Comparison of ENCODE assay signal across 13 cellular contexts in genomic region chr9:97854696-97855485, GRCh38. TPM values are rescaled to one million over a fixed set of nuclear protein-coding genes. Genes with fewer than 3 reads are reported as not detected.
DNase-seq lines count a peak whose midpoint lies in the region; ATAC-seq and TF ChIP-seq lines count a peak whose summit lies in the region.
"Had no signal": no experiment of that assay in that cellular context is flagged by ENCODE, and none has a peak within 500 bp of the region (broad histone marks: within the 10 kb centered on the region; RNA-seq: fewer than 3 reads in every experiment).

No MANE protein-coding gene starts in this region.

- CTCF ChIA-PET in WTC11 (lab: Charles Lee), result interaction anchor here (0.6 to 1.1 kb wide), 3 partner anchors 15 to 342 kb away, joined by 3 read pairs; no protein-coding TSS in a partner anchor
- CTCF ChIA-PET in naive thymus-derived CD4-positive, alpha-beta T cell (lab: Charles Lee), result no interaction called here

- intact Hi-C loops in natural killer cell (cut with micrococcal nuclease), result no loop called here
- intact Hi-C loops in naive thymus-derived CD4-positive, alpha-beta T cell (cut with micrococcal nuclease), result loop anchor here (1.0 to 5.0 kb wide), 5 partner anchors 47 to 158 kb away; partner anchors contain the start of genes TRMO (in 1 of the 2) and XPA (in 1 of the 2)

- H3K36me3 Mint-ChIP-seq in natural killer cell (no peaks in the 10 kb centered on the region), WTC11 (peaks cover 5% of the 10 kb centered on the region; the same call in 1 of the 2 replicates)
- no peaks in the 10 kb centered on the region for H3K36me3 Mint-ChIP-seq in natural killer cell treated with Interleukin-12 subunit alpha and Interleukin-12 subunit beta and Interleukin-15 and Interleukin-18, amount 100 ng/mL, for 72 hours
- H3K36me3 Mint-ChIP-seq in naive thymus-derived CD4-positive, alpha-beta T cell, result peaks cover 0 to 4% (median 0%) of the 10 kb centered on the region in 5 donors

- H3K9me3 Mint-ChIP-seq in natural killer cell, result no peaks in the 10 kb centered on the region
- H3K9me3 Mint-ChIP-seq in natural killer cell treated with Interleukin-12 subunit alpha and Interleukin-12 subunit beta and Interleukin-15 and Interleukin-18, amount 100 ng/mL, for 72 hours, result no peaks in the 10 kb centered on the region
- H3K9me3 Mint-ChIP-seq in WTC11, result no peaks in the 10 kb centered on the region
- H3K9me3 Mint-ChIP-seq in naive thymus-derived CD4-positive, alpha-beta T cell, result peaks cover 0 to 16% (median 0%) of the 10 kb centered on the region in 11 donors

- H3K4me1 ChIP-seq in naive thymus-derived CD4-positive, alpha-beta T cell (ENCODE audit: control insufficient read depth in 2 of 2, insufficient read depth in 2 of 2, low read length in 2 of 2), result peaks cover 5 to 14% of the 10 kb centered on the region in 2 donors

- no peak overlapping the region for H3K4me3 ChIP-seq in naive thymus-derived CD4-positive, alpha-beta T cell (ENCODE audit: low read length)
- H3K4me3 ChIP-seq: K562 had no signal

- H3K27ac Mint-ChIP-seq in natural killer cell (no peak overlapping the region), WTC11 (no peak overlapping the region)
- no peak overlapping the region for H3K27ac Mint-ChIP-seq in natural killer cell treated with Interleukin-12 subunit alpha and Interleukin-12 subunit beta and Interleukin-15 and Interleukin-18, amount 100 ng/mL, for 72 hours
- H3K27ac Mint-ChIP-seq in naive thymus-derived CD4-positive, alpha-beta T cell, result peak overlapping the region in 1 of 9 donors; percentile 18

- no peaks in the 10 kb centered on the region for H3K36me3 ChIP-seq in naive thymus-derived CD4-positive, alpha-beta T cell (ENCODE audit: control insufficient read depth in 2 of 3, insufficient read depth in 3 of 3, low read length in 3 of 3)
- H3K36me3 ChIP-seq: gastrocnemius medialis, left lung had no signal

- H3K4me1 Mint-ChIP-seq in natural killer cell (peaks cover 0 to 13% of the 10 kb centered on the region in 2 donors), WTC11 (peaks cover 42% of the 10 kb centered on the region)
- H3K4me1 Mint-ChIP-seq in natural killer cell treated with Interleukin-12 subunit alpha and Interleukin-12 subunit beta and Interleukin-15 and Interleukin-18, amount 100 ng/mL, for 72 hours (ENCODE audit: low read depth in 2 of 2), result peaks cover 7 to 10% of the 10 kb centered on the region in 2 donors
- H3K4me1 Mint-ChIP-seq in naive thymus-derived CD4-positive, alpha-beta T cell, result peaks cover 9 to 33% (median 16%) of the 10 kb centered on the region in 7 donors

- POLR2A ChIA-PET in WTC11 (lab: Charles Lee), result no interaction called here
- POLR2A ChIA-PET in naive thymus-derived CD4-positive, alpha-beta T cell (lab: Charles Lee), result interaction anchor here (0.8 kb wide), 1 partner anchor 67 kb away, joined by 3 read pairs; no protein-coding TSS in a partner anchor

- H3K27ac ChIP-seq in naive thymus-derived CD4-positive, alpha-beta T cell (ENCODE audit: low read depth, low read length), result no peak overlapping the region
- H3K27ac ChIP-seq: gastrocnemius medialis, left lung had no signal

- H3K27me3 Mint-ChIP-seq in natural killer cell (ENCODE audit: low read depth in 2 of 2) (peaks cover 59 to 62% of the 10 kb centered on the region in 2 donors), WTC11 (ENCODE audit: low read depth) (peaks cover 94% of the 10 kb centered on the region)
- H3K27me3 Mint-ChIP-seq in natural killer cell treated with Interleukin-12 subunit alpha and Interleukin-12 subunit beta and Interleukin-15 and Interleukin-18, amount 100 ng/mL, for 72 hours, result peaks cover 48 to 56% of the 10 kb centered on the region in 2 donors
- H3K27me3 Mint-ChIP-seq in naive thymus-derived CD4-positive, alpha-beta T cell, result peaks cover 62 to 86% (median 71%) of the 10 kb centered on the region in 5 donors

- no peaks in the 10 kb centered on the region for H3K9me3 ChIP-seq in naive thymus-derived CD4-positive, alpha-beta T cell (ENCODE audit: control insufficient read depth in 2 of 3, low read length in 3 of 3)
- H3K9me3 ChIP-seq: gastrocnemius medialis, left lung had no signal

- no peak for ATAC-seq in natural killer cell
- no peak for ATAC-seq in natural killer cell treated with Interleukin-12 subunit alpha and Interleukin-12 subunit beta and Interleukin-15 and Interleukin-18, amount 100 ng/mL, for 72 hours
- ATAC-seq in WTC11, result no peak
- no peak for ATAC-seq in naive thymus-derived CD4-positive, alpha-beta T cell
- ATAC-seq in HG02885 (IDR thresholded peaks at IDR 0.05; ENCODE audit: poor library complexity, unreplicated experiment), result no peak
- ATAC-seq in GM18868 (IDR thresholded peaks at IDR 0.05; ENCODE audit: unreplicated experiment), result no peak
- no peak for ATAC-seq in GM19463 (IDR thresholded peaks at IDR 0.05; ENCODE audit: unreplicated experiment)
- no peak for ATAC-seq in GM21825 (IDR thresholded peaks at IDR 0.05; ENCODE audit: unreplicated experiment)
- ATAC-seq: gastrocnemius medialis, K562 had no signal

- DNase-seq in natural killer cell (no peak), WTC11 (ENCODE audit: low spot score) (no peak)
- DNase-seq in natural killer cell treated with Interleukin-12 subunit alpha and Interleukin-12 subunit beta and Interleukin-15 and Interleukin-18, amount 100 ng/mL, for 72 hours (ENCODE audit: low spot score), result no peak
- DNase-seq in naive thymus-derived CD4-positive, alpha-beta T cell, result no peak
- DNase-seq: aorta, gastrocnemius medialis had no signal

- peaks cover 8 to 56% of the 10 kb centered on the region in 2 donors for H3K27me3 ChIP-seq in naive thymus-derived CD4-positive, alpha-beta T cell (ENCODE audit: control insufficient read depth in 2 of 2, insufficient read depth in 2 of 2, low read length in 2 of 2)

- TF ChIP-seq CTCF in natural killer cell (IDR thresholded peaks at IDR 0.05), result no peak
- TF ChIP-seq CTCF in WTC11 (IDR thresholded peaks at IDR 0.05), result no peak

- H3K4me3 Mint-ChIP-seq in natural killer cell (peak overlapping the region; percentile 13), WTC11 (peak overlapping the region; percentile 41)
- no peak overlapping the region for H3K4me3 Mint-ChIP-seq in natural killer cell treated with Interleukin-12 subunit alpha and Interleukin-12 subunit beta and Interleukin-15 and Interleukin-18, amount 100 ng/mL, for 72 hours
- H3K4me3 Mint-ChIP-seq in naive thymus-derived CD4-positive, alpha-beta T cell, result peak overlapping the region in 9 of 10 donors; percentile 32 to 85 (median 51)

TF ChIP-seq in WTC11, 78 proteins besides CTCF, POLR2A, EP300 and RAD21:
- TF ChIP-seq ZNF671 (CRISPR knock-in tag; IDR thresholded peaks at IDR 0.05), result no peak
- 0 out of 2 replicates have a peak, but pooled peaks have one; percentile 45 for TF ChIP-seq HMGXB4 (CRISPR knock-in tag; IDR thresholded peaks at IDR 0.05)
TF ChIP-seq in WTC11: peak in this region for 1.

RNA-seq across cellular contexts. Expression of gene FOXE1, which starts 1.9 kb away (rescaled TPM):
- total RNA-seq in natural killer cell (not detected), WTC11 (2021) (0.05 to 0.09 TPM (median 0.07 TPM) in 3 replicates)
- total RNA-seq in natural killer cell treated with Interleukin-12 subunit alpha and Interleukin-12 subunit beta and Interleukin-15 and Interleukin-18, amount 100 ng/mL, for 72 hours, result not detected
- total RNA-seq in naive thymus-derived CD4-positive, alpha-beta T cell, result not detected
- polyA plus RNA-seq in naive thymus-derived CD4-positive, alpha-beta T cell, result under 1 TPM in 1 of 2 donors, not detected in 1; 0.05 TPM
- total RNA-seq: aorta, G401, gastrocnemius medialis, K562, left lung had no signal
- polyA plus RNA-seq: aorta, K562 had no signal
